Comparison of ENCODE assay signal across 11 cellular contexts in genomic region chr9:136846376-136847064, GRCh38. TPM values are rescaled to one million over a fixed set of nuclear protein-coding genes. Genes with fewer than 3 reads are reported as not detected.
DNase-seq lines count a peak whose midpoint lies in the region; ATAC-seq and TF ChIP-seq lines count a peak whose summit lies in the region.
"Had no signal": no experiment of that assay in that cellular context is flagged by ENCODE, and none has a peak within 500 bp of the region (broad histone marks: within the 10 kb centered on the region; RNA-seq: fewer than 3 reads in every experiment).

No MANE protein-coding gene starts in this region.

- TF ChIP-seq CTCF in BJ (IDR thresholded peaks at IDR 0.05; ENCODE audit: insufficient read depth, low read depth, low read length) (no peak), neural progenitor cell (IDR thresholded peaks at IDR 0.05) (no peak)

- H3K4me1 ChIP-seq in GM23248 (ENCODE audit: insufficient read depth) = peaks cover 3% of the 10 kb centered on the region
- H3K4me1 ChIP-seq in neural progenitor cell = peaks cover 11% of the 10 kb centered on the region

- peak overlapping the region; percentile 79 for H3K27ac Mint-ChIP-seq in central memory CD8-positive, alpha-beta T cell (ENCODE audit: low read depth)
- no peak overlapping the region for H3K27ac Mint-ChIP-seq in neural progenitor cell

- CTCF ChIA-PET in BJ (lab: Yijun Ruan, JAX) = interaction anchor here (1.0 to 1.7 kb wide), 3 partner anchors 150 to 189 kb away, joined by 3 to 6 read pairs (median 4); partner anchors contain the start of gene CLIC3

- H3F3A ChIP-seq in GM23248 (ENCODE audit: insufficient read depth) (no peaks in the 10 kb centered on the region), neural progenitor cell (ENCODE audit: low read depth) (peaks cover 24% of the 10 kb centered on the region)

- peak overlapping the region; percentile 55 for H3K4me3 Mint-ChIP-seq in central memory CD8-positive, alpha-beta T cell
- no peak overlapping the region for H3K4me3 Mint-ChIP-seq in neural progenitor cell

- H3K9me3 ChIP-seq in GM23248 (ENCODE audit: low read depth) (no peaks in the 10 kb centered on the region), neural progenitor cell (ENCODE audit: low read depth) (no peaks in the 10 kb centered on the region)

- H3K27me3 Mint-ChIP-seq in central memory CD8-positive, alpha-beta T cell = no peaks in the 10 kb centered on the region
- peaks cover 20% of the 10 kb centered on the region for H3K27me3 Mint-ChIP-seq in neural progenitor cell (ENCODE audit: insufficient read depth, low read depth)

- H4K20me1 ChIP-seq in GM23248 (ENCODE audit: insufficient read depth) = no peaks in the 10 kb centered on the region
- peaks cover 35% of the 10 kb centered on the region for H4K20me1 ChIP-seq in neural progenitor cell (ENCODE audit: low read depth)

- H3K4me2 ChIP-seq in GM23248 (ENCODE audit: unreplicated experiment) = no peak overlapping the region
- H3K4me2 ChIP-seq in neural progenitor cell = peak overlapping the region; percentile 90

- H2AFZ ChIP-seq in GM23248 (no peak overlapping the region), neural progenitor cell (replicated peaks) (no peak overlapping the region)

- H3K27me3 ChIP-seq in BJ (ENCODE audit: control insufficient read depth, insufficient read depth, low read length) (peaks cover 7% of the 10 kb centered on the region; the same call in 1 of the 2 replicates), GM23248 (replicated peaks; ENCODE audit: insufficient read depth) (0 out of 2 replicates have a peak, but pooled peaks cover 3% of the 10 kb centered on the region), neural progenitor cell (peaks cover 20% of the 10 kb centered on the region)

- H3K79me2 ChIP-seq in GM23248 (ENCODE audit: insufficient read depth) = peaks cover 7% of the 10 kb centered on the region; the same call in 1 of the 2 replicates
- peaks cover 8% of the 10 kb centered on the region for H3K79me2 ChIP-seq in neural progenitor cell (ENCODE audit: low read depth)

- H3K9me2 ChIP-seq in GM23248 (ENCODE audit: insufficient read depth) = no peaks in the 10 kb centered on the region

- H3K9ac ChIP-seq in GM23248 (no peak overlapping the region), neural progenitor cell (no peak overlapping the region)

- H3K4me1 Mint-ChIP-seq in central memory CD8-positive, alpha-beta T cell = peaks cover 24% of the 10 kb centered on the region
- peaks cover 10% of the 10 kb centered on the region for H3K4me1 Mint-ChIP-seq in neural progenitor cell

- in situ Hi-C loops in GM23248 (cut with MboI) = no loop called here

- H3K4me3 ChIP-seq in BJ (ENCODE audit: low read depth, low read length) (peak overlapping the region; percentile 17), GM23248 (peak overlapping the region; percentile 41), neural progenitor cell (peak overlapping the region; percentile 68)

- 3 to 5% methylated on average over 60 to 74 of the region's 95 CpGs for WGBS in GM23248 (ENCODE audit: low coverage in 1 of 2, low lambda C conversion rate in 2 of 2, missing lambda C conversion rate in 2 of 2), 2 experiments

- no peaks in the 10 kb centered on the region for H3K9me3 Mint-ChIP-seq in central memory CD8-positive, alpha-beta T cell
- H3K9me3 Mint-ChIP-seq in neural progenitor cell = no peaks in the 10 kb centered on the region

- no peak for ATAC-seq in central memory CD8-positive, alpha-beta T cell (replicated peaks; ENCODE audit: extremely low read depth, poor library complexity, severe bottlenecking)
- ATAC-seq in GM19395 (IDR thresholded peaks at IDR 0.05; ENCODE audit: unreplicated experiment) (no peak), GM21723 (IDR thresholded peaks at IDR 0.05; ENCODE audit: unreplicated experiment) (no peak)

- H3K27ac ChIP-seq in GM23248 = no peak overlapping the region
- no peak overlapping the region for H3K27ac ChIP-seq in neural progenitor cell
- H3K27ac ChIP-seq: SJSA1 had no signal

- POLR2A ChIA-PET in BJ (lab: Charles Lee) = no interaction called here

- peaks cover 48% of the 10 kb centered on the region for H3K36me3 Mint-ChIP-seq in central memory CD8-positive, alpha-beta T cell (ENCODE audit: insufficient read depth)
- H3K36me3 Mint-ChIP-seq in neural progenitor cell = no peaks in the 10 kb centered on the region

- H3K36me3 ChIP-seq in BJ (ENCODE audit: control insufficient read depth, insufficient read depth, low read length) (peaks cover 8% of the 10 kb centered on the region), GM23248 (ENCODE audit: low read depth) (no peaks in the 10 kb centered on the region), neural progenitor cell (no peaks in the 10 kb centered on the region)

- DNase-seq in BJ (ENCODE audit: low read depth) (no peak), GM23248 (peak; percentile 35), neural progenitor cell (ENCODE audit: low spot score) (no peak), NCI-H2196 (lab: John Stamatoyannopoulos, UW; ENCODE audit: unreplicated experiment) (no peak), germinal center (ENCODE audit: low spot score) (no peak)
- no peak for DNase-seq in central memory CD8-positive, alpha-beta T cell (ENCODE audit: low spot score in 2 of 2)
- DNase-seq: NCI-H2107; stimulated activated CD4-positive, alpha-beta T cell treated with anti-CD3 and anti-CD28 coated beads, Interleukin-1b, Interleukin-23, amount 100 ng/mL, for 48 hours had no signal

RNA-seq across cellular contexts. Expression of gene PHPT1, which starts 2.7 kb away (rescaled TPM):
- polyA plus RNA-seq in BJ (2011; rRNA removed) (116 and 233 TPM in 2 replicates), GM23248 (2016; fragmentation: Nextera tagmentation; extraction: Ambion mirVana) (295 and 302 TPM in 2 replicates)
- polyA minus RNA-seq in BJ (2011; rRNA and poly(A)+ RNA removed) = 22.3 and 29.8 TPM in 2 replicates
- 71.1 and 84.6 TPM in 2 replicates for total RNA-seq in GM23248 (2014; rRNA removed; shearing (Covaris generic))
- total RNA-seq in neural progenitor cell (ENCODE audit: low replicate concordance) = 58.8 and 110 TPM in 2 replicates

RNA-seq across cellular contexts. Expression of gene AJM1, which starts 4.2 kb away (rescaled TPM):
- polyA plus RNA-seq in BJ (2011; rRNA removed) (0.86 and 1.0 TPM in 2 replicates), GM23248 (2016; fragmentation: Nextera tagmentation; extraction: Ambion mirVana) (1.1 and 1.4 TPM in 2 replicates)
- 0.19 and 0.21 TPM in 2 replicates for polyA minus RNA-seq in BJ (2011; rRNA and poly(A)+ RNA removed)
- 0.89 and 1.4 TPM in 2 replicates for total RNA-seq in GM23248 (2014; rRNA removed; shearing (Covaris generic))
- total RNA-seq in neural progenitor cell (ENCODE audit: low replicate concordance) = 0.77 TPM in 1 of 2 replicates, not detected in the other

RNA-seq across cellular contexts. Expression of gene MAMDC4, which starts 5.6 kb away (rescaled TPM):
- 0.86 and 1.6 TPM in 2 replicates for polyA plus RNA-seq in BJ (2011; rRNA removed)
- polyA minus RNA-seq in BJ (2011; rRNA and poly(A)+ RNA removed) = 0.14 and 0.46 TPM in 2 replicates
- total RNA-seq in GM23248 (2014; rRNA removed; shearing (Covaris generic)) = 1.1 and 2.3 TPM in 2 replicates
- polyA plus RNA-seq in GM23248 (2016; fragmentation: Nextera tagmentation; extraction: Ambion mirVana) = 0.35 and 0.43 TPM in 2 replicates
- total RNA-seq in neural progenitor cell (ENCODE audit: low replicate concordance) = 2.6 and 8.3 TPM in 2 replicates

RNA-seq across cellular contexts. Expression of gene EDF1, which starts 19.6 kb away (rescaled TPM):
- 513 and 672 TPM in 2 replicates for polyA plus RNA-seq in BJ (2011; rRNA removed)
- polyA minus RNA-seq in BJ (2011; rRNA and poly(A)+ RNA removed) = 89.4 and 116 TPM in 2 replicates
- total RNA-seq in GM23248 (2014; rRNA removed; shearing (Covaris generic)) = 299 and 305 TPM in 2 replicates
- 567 and 586 TPM in 2 replicates for polyA plus RNA-seq in GM23248 (2016; fragmentation: Nextera tagmentation; extraction: Ambion mirVana)
- total RNA-seq in neural progenitor cell (ENCODE audit: low replicate concordance) = 269 and 293 TPM in 2 replicates

RNA-seq across cellular contexts. Expression of gene RABL6, which starts 38.8 kb away (rescaled TPM):
- polyA plus RNA-seq in BJ (2011; rRNA removed) (36.7 and 60.2 TPM in 2 replicates), GM23248 (2016; fragmentation: Nextera tagmentation; extraction: Ambion mirVana) (21.6 and 22.0 TPM in 2 replicates)
- 39.4 and 49.5 TPM in 2 replicates for polyA minus RNA-seq in BJ (2011; rRNA and poly(A)+ RNA removed)
- total RNA-seq in GM23248 (2014; rRNA removed; shearing (Covaris generic)) = 74.4 and 81.1 TPM in 2 replicates
- 71.2 and 148 TPM in 2 replicates for total RNA-seq in neural progenitor cell (ENCODE audit: low replicate concordance)

Comparison
In these comparisons a context has a peak if more than half of its experiments do, and no peak if none do; other contexts are left out.
1. H3K4me3 ChIP-seq: peak in every context shown above with its lines; median percentile 68 in neural progenitor cell; 41 in GM23248; 17 in BJ.